8 cellular contexts compared by ENCODE assay signal in the genomic region with DNA sequence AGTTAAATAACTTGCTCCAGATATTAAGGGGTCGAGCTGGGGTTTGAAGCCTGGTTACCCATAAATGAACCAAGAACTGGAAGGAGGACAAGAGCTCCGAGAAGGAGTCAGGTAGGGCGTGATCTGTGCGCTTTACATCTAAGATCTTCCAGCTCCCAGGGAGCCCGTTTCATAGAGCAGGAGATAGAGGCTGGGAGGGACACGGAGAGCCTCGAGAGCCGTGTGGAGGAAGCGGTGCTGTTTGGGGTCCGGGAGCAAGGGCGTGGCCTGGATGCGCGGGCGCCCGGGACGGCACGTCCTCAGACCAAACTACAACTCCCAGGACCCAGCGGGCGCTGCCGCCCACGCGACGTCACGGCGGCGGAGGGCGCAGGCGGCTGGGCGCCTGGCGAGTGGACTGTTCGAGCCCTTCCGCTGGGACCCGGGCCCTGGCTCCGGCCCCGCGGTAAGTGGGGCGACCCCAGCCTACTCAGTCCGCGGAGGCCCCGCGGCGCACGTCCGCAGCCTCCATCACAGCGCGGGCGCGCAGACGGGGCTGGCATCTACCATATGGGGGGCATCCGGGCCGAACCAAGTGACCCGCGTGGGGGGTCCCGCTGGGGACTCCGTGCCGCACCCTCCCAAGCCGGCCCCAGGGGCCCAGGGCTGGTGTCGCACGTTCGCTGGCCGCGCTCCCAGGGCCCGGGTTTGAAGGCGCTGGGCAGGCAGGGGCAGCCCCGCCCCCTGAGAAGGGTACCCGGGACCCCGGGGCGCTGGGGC. TPM values are rescaled to one million over a fixed set of nuclear protein-coding genes. Genes with fewer than 3 reads are reported as not detected.
DNase-seq lines count a peak whose midpoint lies in the region; ATAC-seq and TF ChIP-seq lines count a peak whose summit lies in the region.

Gene BCKDK (plus strand): TSS at position 352 of the 759 bp plus-strand sequence. CDS start 838 bp downstream, outside the sequence.

- TF ChIP-seq CTCF in OCI-LY3 (IDR thresholded peaks at IDR 0.05; ENCODE audit: low read depth, low read length) (no peak), mucosa of descending colon (IDR thresholded peaks at IDR 0.05) (no peak)

- H3K9me3 ChIP-seq in OCI-LY3 (ENCODE audit: insufficient read depth, low read length) (no peaks in the 10 kb centered on the region), mucosa of descending colon (no peaks in the 10 kb centered on the region)

- peaks cover 32% of the 10 kb centered on the region for H3K36me3 ChIP-seq in OCI-LY3 (replicated peaks; ENCODE audit: low read depth, low read length)
- H3K36me3 ChIP-seq in mucosa of descending colon (ENCODE audit: low read depth), result no peaks in the 10 kb centered on the region

- intact Hi-C loops in mucosa of descending colon (cut with DNase I, micrococcal nuclease), result no loop called here

- peak within 1 kb of the TSS; percentile 79 for H3K9ac ChIP-seq in OCI-LY3 (ENCODE audit: low read length)

- H3K27ac ChIP-seq in OCI-LY3 (ENCODE audit: low read length) (peak within 1 kb of the TSS; percentile 39; the same call in 1 of the 2 replicates), epithelial cell of prostate (peak within 1 kb of the TSS; percentile 21)

- H2AFZ ChIP-seq in OCI-LY3 (ENCODE audit: low read depth, low read length), result peak within 1 kb of the TSS; percentile 99

- ATAC-seq in GM19438 (IDR thresholded peaks at IDR 0.05; ENCODE audit: low read depth, unreplicated experiment) (peak; percentile 75), HG03571 (IDR thresholded peaks at IDR 0.05; ENCODE audit: unreplicated experiment) (peak; percentile 76), mucosa of descending colon (peak; percentile 88)

- H3K4me1 ChIP-seq in OCI-LY3 (ENCODE audit: low read length) (peaks cover 13% of the 10 kb centered on the region), mucosa of descending colon (ENCODE audit: low read depth) (peaks cover 17% of the 10 kb centered on the region)

- H3K4me2 ChIP-seq in OCI-LY3 (ENCODE audit: low read length), result peak within 1 kb of the TSS; percentile 99

- DNase-seq in CMK (ENCODE audit: low read depth) (peak; percentile 77), activated T-cell treated with anti-CD3 and anti-CD28 coated beads for 4 hours (peak; percentile 42), epithelial cell of prostate (ENCODE audit: low read depth, low spot score) (no peak), mucosa of descending colon (peak; percentile 78 to 85 (median 85))
- DNase-seq in stimulated activated CD8-positive, alpha-beta memory T cell treated with anti-CD3 and anti-CD28 coated beads, Interleukin-4, amount 100 ng/mL, for 48 hours, result peak; percentile 89

- H3K4me3 ChIP-seq in OCI-LY3 (ENCODE audit: low read length), result peak within 1 kb of the TSS; percentile 79
- H3K4me3 ChIP-seq in mucosa of descending colon, result peak within 1 kb of the TSS; percentile 69

- H3K79me2 ChIP-seq in OCI-LY3 (ENCODE audit: low read length), result peaks cover 10% of the 10 kb centered on the region; the same call in 1 of the 2 replicates

- no peaks in the 10 kb centered on the region for H3K27me3 ChIP-seq in OCI-LY3 (ENCODE audit: low read depth, low read length)

- no peaks in the 10 kb centered on the region for H4K20me1 ChIP-seq in OCI-LY3 (ENCODE audit: insufficient read depth, low read length)

RNA-seq across cellular contexts. Expression of gene BCKDK, which starts in this region (rescaled TPM):
- total RNA-seq in mucosa of descending colon, result 10 to 100 TPM; 31.7 to 40.1 (median 36.6) TPM
